19 cellular contexts compared by ENCODE assay signal in the genomic region with DNA sequence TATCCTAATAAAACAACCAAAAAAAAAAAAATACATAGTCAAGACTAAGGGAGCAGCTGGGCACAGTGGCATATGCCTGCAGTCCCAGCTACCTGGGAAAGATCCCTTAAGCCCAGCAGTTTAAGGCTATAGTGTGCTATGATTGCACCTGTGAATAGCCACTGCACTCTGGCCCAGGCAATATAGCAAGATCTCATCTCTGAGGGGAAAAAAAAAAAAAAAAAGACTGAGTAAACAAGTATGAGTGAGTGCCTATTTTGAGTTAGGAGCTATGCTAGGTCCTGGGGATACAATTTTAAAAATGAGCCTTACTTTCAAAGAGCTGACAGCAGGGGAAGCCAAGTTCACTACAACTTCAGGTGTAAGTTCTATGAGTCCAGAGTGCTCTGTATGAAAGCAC. TPM values are rescaled to one million over a fixed set of nuclear protein-coding genes. Genes with fewer than 3 reads are reported as not detected.
DNase-seq lines count a peak whose midpoint lies in the region; ATAC-seq and TF ChIP-seq lines count a peak whose summit lies in the region.
"Had no signal": no experiment of that assay in that cellular context is flagged by ENCODE, and none has a peak within 500 bp of the region (broad histone marks: within the 10 kb centered on the region; RNA-seq: fewer than 3 reads in every experiment).

No MANE protein-coding gene starts in this region.

- H3K27ac ChIP-seq in CD4-positive, CD25-positive, alpha-beta regulatory T cell (ENCODE audit: insufficient read depth, low read length, poor library complexity, severe bottlenecking), result no peak overlapping the region
- peak overlapping the region; percentile 99 for H3K27ac ChIP-seq in OCI-LY1 (ENCODE audit: low read depth, low read length, poor library complexity, severe bottlenecking)
- H3K27ac ChIP-seq: Peyer's patch, uterus had no signal

- H3K4me3 ChIP-seq in CD4-positive, CD25-positive, alpha-beta regulatory T cell (ENCODE audit: low read depth, low read length), result no peak overlapping the region
- H3K4me3 ChIP-seq in OCI-LY1 (ENCODE audit: low read depth, low read length, poor library complexity, severe bottlenecking), result no peak overlapping the region
- H3K4me3 ChIP-seq: Peyer's patch, spleen, uterus had no signal

- no peak overlapping the region for H3K4me2 ChIP-seq in OCI-LY1 (ENCODE audit: low read length)

- no peak overlapping the region for H3K9ac ChIP-seq in OCI-LY1 (ENCODE audit: low read length)

- H2AFZ ChIP-seq in OCI-LY1 (ENCODE audit: low read length), result no peak overlapping the region

- H3K4me1 ChIP-seq in CD4-positive, CD25-positive, alpha-beta regulatory T cell (ENCODE audit: control insufficient read depth, insufficient read depth, low read length, poor library complexity, severe bottlenecking), result peaks cover 37% of the 10 kb centered on the region
- H3K4me1 ChIP-seq in OCI-LY1 (ENCODE audit: insufficient read depth, low read length, severe bottlenecking), result peaks cover 81% of the 10 kb centered on the region

- H3K9me2 ChIP-seq in OCI-LY1 (ENCODE audit: low read depth, low read length), result no peaks in the 10 kb centered on the region

- no peaks in the 10 kb centered on the region for H3K36me3 ChIP-seq in CD4-positive, CD25-positive, alpha-beta regulatory T cell (ENCODE audit: control insufficient read depth, insufficient read depth, low read length)
- H3K36me3 ChIP-seq in OCI-LY1 (ENCODE audit: insufficient read depth, low read length), result peaks cover 8% of the 10 kb centered on the region
- H3K36me3 ChIP-seq: Peyer's patch, uterus had no signal

- ATAC-seq in CD4-positive, CD25-positive, alpha-beta regulatory T cell (ENCODE audit: low read depth in 2 of 2), result no peak
- no peak for ATAC-seq in memory B cell (ENCODE audit: low read depth)
- no peak for ATAC-seq in HG02840 (IDR thresholded peaks at IDR 0.05; ENCODE audit: low FRiP score, unreplicated experiment)

- no peaks in the 10 kb centered on the region for H3K27me3 Mint-ChIP-seq in activated CD4-positive, alpha-beta T cell treated with anti-CD3 and anti-CD28 coated beads, Interleukin-2, amount 10 ng/mL, durations not matched to agents 24 days and 14 days
- H3K27me3 Mint-ChIP-seq in CD4-positive, CD25-positive, alpha-beta regulatory T cell, result no peaks in the 10 kb centered on the region
- H3K27me3 Mint-ChIP-seq in memory B cell, result no peaks in the 10 kb centered on the region

- peaks cover 59% of the 10 kb centered on the region for H3K4me1 Mint-ChIP-seq in activated CD4-positive, alpha-beta T cell treated with anti-CD3 and anti-CD28 coated beads, Interleukin-2, amount 10 ng/mL, durations not matched to agents 24 days and 14 days
- H3K4me1 Mint-ChIP-seq in CD4-positive, CD25-positive, alpha-beta regulatory T cell, result peaks cover 44 to 89% (median 50%) of the 10 kb centered on the region in 4 donors
- H3K4me1 Mint-ChIP-seq in memory B cell, result peaks cover 56% of the 10 kb centered on the region

- H3K27me3 ChIP-seq in CD4-positive, CD25-positive, alpha-beta regulatory T cell (ENCODE audit: control insufficient read depth, insufficient read depth, low read length), result no peaks in the 10 kb centered on the region
- H3K27me3 ChIP-seq in OCI-LY1 (ENCODE audit: insufficient read depth, low read length), result no peaks in the 10 kb centered on the region
- H3K27me3 ChIP-seq: Peyer's patch, spleen, uterus had no signal

- H3K9me3 Mint-ChIP-seq in activated CD4-positive, alpha-beta T cell treated with anti-CD3 and anti-CD28 coated beads, Interleukin-2, amount 10 ng/mL, durations not matched to agents 24 days and 14 days, result no peaks in the 10 kb centered on the region
- H3K9me3 Mint-ChIP-seq in CD4-positive, CD25-positive, alpha-beta regulatory T cell, result no peaks in the 10 kb centered on the region
- H3K9me3 Mint-ChIP-seq in memory B cell, result no peaks in the 10 kb centered on the region

- H3K9me3 ChIP-seq in CD4-positive, CD25-positive, alpha-beta regulatory T cell (ENCODE audit: control insufficient read depth in 2 of 2, low read length in 2 of 2), result no peaks in the 10 kb centered on the region
- no peaks in the 10 kb centered on the region for H3K9me3 ChIP-seq in OCI-LY1 (ENCODE audit: low read length)
- H3K9me3 ChIP-seq: Peyer's patch, spleen, uterus had no signal

- H3F3A ChIP-seq in OCI-LY1 (ENCODE audit: insufficient read depth, low read length), result no peaks in the 10 kb centered on the region

- no peak for TF ChIP-seq CTCF in OCI-LY1 (IDR thresholded peaks at IDR 0.05; ENCODE audit: low read length)

- H3K4me3 Mint-ChIP-seq in activated CD4-positive, alpha-beta T cell treated with anti-CD3 and anti-CD28 coated beads, Interleukin-2, amount 10 ng/mL, durations not matched to agents 24 days and 14 days, result no peak overlapping the region
- no peak overlapping the region for H3K4me3 Mint-ChIP-seq in CD4-positive, CD25-positive, alpha-beta regulatory T cell
- peak overlapping the region; percentile 2 for H3K4me3 Mint-ChIP-seq in memory B cell

- no peaks in the 10 kb centered on the region for H4K20me1 ChIP-seq in OCI-LY1 (ENCODE audit: insufficient read depth, low read length)

- peaks cover 40% of the 10 kb centered on the region for H3K79me2 ChIP-seq in OCI-LY1 (ENCODE audit: insufficient read depth, low read length)

- DNase-seq in activated CD4-positive, alpha-beta T cell treated with anti-CD3 and anti-CD28 coated beads, Interleukin-2, amount 10 ng/mL, durations not matched to agents 24 days and 14 days, result no peak
- DNase-seq in activated CD4-positive, alpha-beta T cell treated with anti-CD3 and anti-CD28 coated beads for 1 hour, result no peak
- DNase-seq in CD4-positive, CD25-positive, alpha-beta regulatory T cell, result no peak
- DNase-seq in memory B cell (ENCODE audit: low spot score in 2 of 2), result no peak
- DNase-seq in HCEC 1CT, result no peak
- no peak for DNase-seq in COLO829 (ENCODE audit: low spot score)
- DNase-seq: activated gamma-delta T cell treated with Interleukin-2 at 50 U/mL for 16 hours; DMS79; IMR-90; MM.1S; NCI-H1694; NCI-H226; Peyer's patch; spleen; stimulated activated CD4-positive, alpha-beta T cell treated with anti-CD3 and anti-CD28 coated beads, Interleukin-4, amount 100 ng/mL, for 4 hours; T-helper 9 cell; uterus had no signal

- intact Hi-C loops in activated CD4-positive, alpha-beta T cell treated with anti-CD3 and anti-CD28 coated beads, Interleukin-2, amount 10 ng/mL, durations not matched to agents 24 days and 14 days (cut with micrococcal nuclease), result no loop called here

- peaks cover 8% of the 10 kb centered on the region for H3K36me3 Mint-ChIP-seq in activated CD4-positive, alpha-beta T cell treated with anti-CD3 and anti-CD28 coated beads, Interleukin-2, amount 10 ng/mL, durations not matched to agents 24 days and 14 days (ENCODE audit: low read depth)
- H3K36me3 Mint-ChIP-seq in CD4-positive, CD25-positive, alpha-beta regulatory T cell, result peaks cover 3% of the 10 kb centered on the region
- H3K36me3 Mint-ChIP-seq in memory B cell, result peaks cover 2% of the 10 kb centered on the region

- peak overlapping the region; percentile 43 for H3K27ac Mint-ChIP-seq in activated CD4-positive, alpha-beta T cell treated with anti-CD3 and anti-CD28 coated beads, Interleukin-2, amount 10 ng/mL, durations not matched to agents 24 days and 14 days
- peak overlapping the region in 2 of 3 donors; percentile 93 to 94 for H3K27ac Mint-ChIP-seq in CD4-positive, CD25-positive, alpha-beta regulatory T cell
- H3K27ac Mint-ChIP-seq in memory B cell, result peak overlapping the region; percentile 93

RNA-seq across cellular contexts. Expression of a gene that starts 55.4 kb away (rescaled TPM):
- 172 and 182 TPM in 2 replicates for total RNA-seq in activated CD4-positive, alpha-beta T cell treated with anti-CD3 and anti-CD28 coated beads, Interleukin-2, amount 10 ng/mL, durations not matched to agents 24 days and 14 days
- 142 TPM for total RNA-seq in CD4-positive, CD25-positive, alpha-beta regulatory T cell
- polyA plus RNA-seq in CD4-positive, CD25-positive, alpha-beta regulatory T cell, result 100 to 1,000 TPM; 131 to 152 (median 138) TPM

Comparison
In these comparisons a context has a peak if more than half of its experiments do, and no peak if none do; other contexts are left out.
1. H3K27ac Mint-ChIP-seq: peak in every context shown above with its lines; median percentile 94 in CD4-positive, CD25-positive, alpha-beta regulatory T cell; 93 in memory B cell; 43 in activated CD4-positive, alpha-beta T cell treated with anti-CD3 and anti-CD28 coated beads, Interleukin-2, amount 10 ng/mL, durations not matched to agents 24 days and 14 days.